8 cellular contexts compared by ENCODE assay signal in genomic region chr21:33238146-33238545, GRCh38. TPM values are rescaled to one million over a fixed set of nuclear protein-coding genes. Genes with fewer than 3 reads are reported as not detected.
DNase-seq lines count a peak whose midpoint lies in the region; ATAC-seq and TF ChIP-seq lines count a peak whose summit lies in the region.

No MANE protein-coding gene starts in this region.

- TF ChIP-seq POLR2A in right lobe of liver (IDR thresholded peaks at IDR 0.05), result no peak

- no peaks in the 10 kb centered on the region for H3K27me3 Mint-ChIP-seq in CD8-positive, alpha-beta memory T cell

- H3K9me3 ChIP-seq in CD8-positive, alpha-beta memory T cell (ENCODE audit: low read length), result no peaks in the 10 kb centered on the region
- no peaks in the 10 kb centered on the region for H3K9me3 ChIP-seq in colonic mucosa
- no peaks in the 10 kb centered on the region for H3K9me3 ChIP-seq in right lobe of liver

- H3K9me3 Mint-ChIP-seq in CD8-positive, alpha-beta memory T cell, result no peaks in the 10 kb centered on the region

- no peak overlapping the region for H3K9ac ChIP-seq in colonic mucosa (ENCODE audit: low read depth in 2 of 2, low read length in 2 of 2)

- H3K4me3 ChIP-seq in CD8-positive, alpha-beta memory T cell (ENCODE audit: low read length), result no peak overlapping the region
- H3K4me3 ChIP-seq in colonic mucosa (no peak overlapping the region), right lobe of liver (no peak overlapping the region)

- H3K27ac Mint-ChIP-seq in CD8-positive, alpha-beta memory T cell, result peak overlapping the region; percentile 71 to 92 (median 87)

- ATAC-seq in GM21360 (IDR thresholded peaks at IDR 0.05; ENCODE audit: unreplicated experiment) (peak; percentile 11), HG03432 (IDR thresholded peaks at IDR 0.05; ENCODE audit: unreplicated experiment) (peak; percentile 9), right lobe of liver (no peak)

- peak overlapping the region; percentile 31 to 84 (median 66) for H3K4me3 Mint-ChIP-seq in CD8-positive, alpha-beta memory T cell

- CTCF ChIA-PET in CD8-positive, alpha-beta memory T cell (lab: Charles Lee), result interaction anchor here (1.3 to 1.6 kb wide), 2 partner anchors 12 to 40 kb away, joined by 3 to 4 read pairs; no protein-coding TSS in a partner anchor

- peaks cover 87% of the 10 kb centered on the region for H3K4me1 ChIP-seq in CD8-positive, alpha-beta memory T cell (ENCODE audit: insufficient read depth, low read length)
- no peaks in the 10 kb centered on the region for H3K4me1 ChIP-seq in colonic mucosa
- peaks cover 0 to 4% (median 1%) of the 10 kb centered on the region in 4 donors for H3K4me1 ChIP-seq in right lobe of liver

- peaks cover 84 to 90% (median 88%) of the 10 kb centered on the region in 3 donors for H3K4me1 Mint-ChIP-seq in CD8-positive, alpha-beta memory T cell

- H3K36me3 ChIP-seq in CD8-positive, alpha-beta memory T cell (ENCODE audit: insufficient read depth, low read length), result no peaks in the 10 kb centered on the region
- H3K36me3 ChIP-seq in colonic mucosa (no peaks in the 10 kb centered on the region), right lobe of liver (peaks cover 0 to under 1% (median 0%) of the 10 kb centered on the region in 4 donors)

- H3K36me3 Mint-ChIP-seq in CD8-positive, alpha-beta memory T cell, result peaks cover 0 to 29% (median 9%) of the 10 kb centered on the region in 3 donors

- H3K27me3 ChIP-seq in CD8-positive, alpha-beta memory T cell (ENCODE audit: insufficient read depth, low read length, poor library complexity, severe bottlenecking), result no peaks in the 10 kb centered on the region
- H3K27me3 ChIP-seq in colonic mucosa (no peaks in the 10 kb centered on the region), right lobe of liver (no peaks in the 10 kb centered on the region)

- POLR2A ChIA-PET in CD8-positive, alpha-beta memory T cell (lab: Charles Lee), result interaction anchor here (1.7 to 2.2 kb wide), 2 partner anchors 9 to 87 kb away, joined by 7 to 11 read pairs; partner anchors contain the start of genes IFNAR1 and IFNAR2

- no peak for DNase-seq in CD8-positive, alpha-beta memory T cell
- DNase-seq in colonic mucosa (no peak), SW480 (ENCODE audit: low spot score) (no peak), right lobe of liver (no peak), NCI-H2107 (lab: John Stamatoyannopoulos, UW) (no peak), kidney tubule cell (ENCODE audit: low spot score) (no peak)

- no peak overlapping the region for H3K27ac ChIP-seq in CD8-positive, alpha-beta memory T cell (ENCODE audit: low read depth, low read length)
- H3K27ac ChIP-seq in colonic mucosa (peak overlapping the region; percentile 31), right lobe of liver (no peak overlapping the region)

- intact Hi-C loops in colonic mucosa (cut with DNase I), result no loop called here
- intact Hi-C loops in right lobe of liver (cut with DNase I), result no loop called here

- WGBS in right lobe of liver (ENCODE audit: insufficient coverage, low coverage, low lambda C conversion rate, missing lambda C conversion rate), result 85% methylated on average over 4 of the region's 4 CpGs

- no peak for TF ChIP-seq CTCF in colonic mucosa (IDR thresholded peaks at IDR 0.05)
- no peak for TF ChIP-seq CTCF in right lobe of liver (IDR thresholded peaks at IDR 0.05)

RNA-seq across cellular contexts. Expression of gene IFNAR2, which starts 8.4 kb away (rescaled TPM):
- 10 to 100 TPM; 23.4 to 26.4 TPM for total RNA-seq in CD8-positive, alpha-beta memory T cell
- polyA plus RNA-seq in CD8-positive, alpha-beta memory T cell, result 85.3 TPM
- 10 to 100 TPM in 1 of 2 donors, 1 to 10 TPM in 1; 7.0 to 19.5 TPM for total RNA-seq in colonic mucosa
- 10 to 100 TPM; 12.4 to 35.5 (median 16.3) TPM for total RNA-seq in right lobe of liver

RNA-seq across cellular contexts. Expression of gene IL10RB, which starts 28.0 kb away (rescaled TPM):
- total RNA-seq in CD8-positive, alpha-beta memory T cell, result 10 to 100 TPM; 23.4 to 25.3 TPM
- polyA plus RNA-seq in CD8-positive, alpha-beta memory T cell, result 51.4 TPM
- 10 to 100 TPM; 48.0 to 86.3 TPM for total RNA-seq in colonic mucosa
- 10 to 100 TPM; 10.5 to 24.2 (median 20.3) TPM for total RNA-seq in right lobe of liver

Comparison
In these comparisons a context has a peak if more than half of its experiments do, and no peak if none do; other contexts are left out.
1. ATAC-seq: peak in GM21360 (single experiment) and HG03432 (single experiment); none in right lobe of liver (0 of 4).